8 cellular contexts compared by ENCODE assay signal in genomic region chr1:54312874-54313316, GRCh38.
DNase-seq lines count a peak whose midpoint lies in the region; ATAC-seq and TF ChIP-seq lines count a peak whose summit lies in the region.

No MANE protein-coding gene starts in this region.

- H3K4me3 ChIP-seq in mucosa of descending colon, result no peak overlapping the region

- intact Hi-C loops in mucosa of descending colon (cut with DNase I, micrococcal nuclease), result no loop called here

- H3K9me3 ChIP-seq in mucosa of descending colon, result no peaks in the 10 kb centered on the region

- DNase-seq in COLO668 (lab: John Stamatoyannopoulos, UW; ENCODE audit: unreplicated experiment), result peak; percentile 64
- DNase-seq in NCI-H1694 (lab: John Stamatoyannopoulos, UW), result peak; percentile 49
- DNase-seq in ecto neural progenitor cell (ENCODE audit: low spot score), result peak; percentile 55
- DNase-seq in mucosa of descending colon, result no peak
- no peak for DNase-seq in CD1c-positive myeloid dendritic cell (ENCODE audit: extremely low spot score)

- peaks cover 5% of the 10 kb centered on the region for H3K4me1 ChIP-seq in mucosa of descending colon (ENCODE audit: low read depth)

- ATAC-seq in mucosa of descending colon (peak; percentile 27), HG03460 (IDR thresholded peaks at IDR 0.05; ENCODE audit: unreplicated experiment) (no peak), HG03457 (IDR thresholded peaks at IDR 0.05; ENCODE audit: unreplicated experiment) (no peak), GM21737 (IDR thresholded peaks at IDR 0.05; ENCODE audit: unreplicated experiment) (no peak)

- no peak for TF ChIP-seq CTCF in mucosa of descending colon (IDR thresholded peaks at IDR 0.05)

- H3K36me3 ChIP-seq in mucosa of descending colon (ENCODE audit: low read depth), result no peaks in the 10 kb centered on the region

Comparison
In these comparisons a context has a peak if more than half of its experiments do, and no peak if none do; other contexts are left out.
1. DNase-seq: peak in COLO668 (single experiment), NCI-H1694 (single experiment) and ecto neural progenitor cell (single experiment); none in mucosa of descending colon (0 of 3) and CD1c-positive myeloid dendritic cell (single experiment).